Comparison of ENCODE assay signal across 20 cellular contexts in the genomic region with DNA sequence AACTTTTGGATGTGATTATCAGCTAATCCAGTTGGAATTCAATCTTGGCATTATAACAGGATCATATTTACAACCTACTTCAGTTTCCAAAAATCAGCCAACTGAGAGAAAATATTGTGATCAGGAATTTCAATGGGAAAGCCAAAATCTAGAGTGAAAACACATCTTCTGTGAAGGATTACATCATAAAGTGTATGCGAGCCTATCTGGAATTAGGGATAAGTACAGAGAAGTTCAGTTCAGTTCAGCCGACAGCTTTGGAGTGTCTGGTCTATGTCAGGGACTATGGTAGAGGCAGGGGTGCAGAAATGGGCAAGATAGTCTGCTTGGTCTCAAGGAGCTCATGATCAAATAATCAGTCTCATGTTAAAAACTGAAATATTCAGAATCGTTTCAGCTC. TPM values are rescaled to one million over a fixed set of nuclear protein-coding genes. Genes with fewer than 3 reads are reported as not detected.
DNase-seq lines count a peak whose midpoint lies in the region; ATAC-seq, FAIRE-seq and TF ChIP-seq lines count a peak whose summit lies in the region.
"Had no signal": no experiment of that assay in that cellular context is flagged by ENCODE, and none has a peak within 500 bp of the region (broad histone marks: within the 10 kb centered on the region; RNA-seq: fewer than 3 reads in every experiment).

No MANE protein-coding gene starts in this region.

- 73 to 79% methylated on average over 3 of the region's 3 CpGs for WGBS in sigmoid colon, 2 donors

- H3K4me3 Mint-ChIP-seq in astrocyte (ENCODE audit: unreplicated experiment), result no peak overlapping the region
- H3K4me3 Mint-ChIP-seq in CD4-positive, alpha-beta memory T cell, result no peak overlapping the region
- H3K4me3 Mint-ChIP-seq: activated naive CD4-positive, alpha-beta T cell treated with anti-CD3 and anti-CD28 coated beads for 36 hours; H9; IgD-negative memory B cell had no signal

- TF ChIP-seq CTCF in astrocyte (IDR thresholded peaks at IDR 0.05; ENCODE audit: insufficient read depth, low read depth, low read length) (no peak), sigmoid colon (IDR thresholded peaks at IDR 0.05) (no peak)

- H3K4me3 ChIP-seq in astrocyte (ENCODE audit: insufficient read depth, low read depth, low read length) (no peak overlapping the region), sigmoid colon (no peak overlapping the region)
- H3K4me3 ChIP-seq in CD4-positive, alpha-beta memory T cell (ENCODE audit: low read length in 2 of 2), result no peak overlapping the region
- H3K4me3 ChIP-seq: tibial nerve had no signal

- no peaks in the 10 kb centered on the region for H3K79me2 ChIP-seq in astrocyte (ENCODE audit: insufficient read depth, low read length)

- H2AFZ ChIP-seq in astrocyte (ENCODE audit: low read depth, low read length), result no peak overlapping the region

- DNase-seq in GM04503 (ENCODE audit: low read depth), result peak; percentile 71
- DNase-seq in astrocyte (ENCODE audit: low read depth), result no peak
- DNase-seq in left cardiac atrium, result no peak
- DNase-seq in sigmoid colon, result no peak
- no peak for DNase-seq in CD4-positive, alpha-beta memory T cell
- no peak for DNase-seq in hepatic stellate cell (ENCODE audit: low spot score)
- no peak for DNase-seq in NCI-H526 (lab: John Stamatoyannopoulos, UW)
- DNase-seq: activated CD4-positive, alpha-beta T cell treated with anti-CD3 and anti-CD28 coated beads for 4 hours; activated naive CD4-positive, alpha-beta T cell treated with anti-CD3 and anti-CD28 coated beads for 36 hours; H9; NCI-H1092 treated with DMSO at 0.1 percent for 48 hours; NCI-H2171 treated with DMSO at 0.1 percent for 48 hours; NK-92 treated with Interleukin-12 subunit alpha and Interleukin-12 subunit beta, amount 100 ng/mL, for 24 hours; SHP77; stimulated activated CD4-positive, alpha-beta T cell treated with anti-CD3 and anti-CD28 coated beads, Interleukin-2, amount 100 ng/mL, for 24 hours; T1000 had no signal

- ATAC-seq in left cardiac atrium, result peak; percentile 66 to 67
- no peak for ATAC-seq in HG03571 (IDR thresholded peaks at IDR 0.05; ENCODE audit: unreplicated experiment)

- no peak overlapping the region for H3K27ac ChIP-seq in astrocyte (ENCODE audit: low read depth, low read length)
- H3K27ac ChIP-seq in sigmoid colon, result peak overlapping the region; percentile 66 to 84 (median 80)
- H3K27ac ChIP-seq in CD4-positive, alpha-beta memory T cell (ENCODE audit: low read depth, low read length), result no peak overlapping the region

- H3K9ac ChIP-seq in astrocyte (ENCODE audit: low read length), result no peak overlapping the region

- no peak overlapping the region for H3K4me2 ChIP-seq in astrocyte (ENCODE audit: low read length)

- H3K36me3 Mint-ChIP-seq in astrocyte (ENCODE audit: low read depth, unreplicated experiment), result no peaks in the 10 kb centered on the region
- no peaks in the 10 kb centered on the region for H3K36me3 Mint-ChIP-seq in CD4-positive, alpha-beta memory T cell
- H3K36me3 Mint-ChIP-seq: IgD-negative memory B cell had no signal

- peaks cover 2% of the 10 kb centered on the region for H3K9me3 Mint-ChIP-seq in astrocyte (ENCODE audit: unreplicated experiment)
- H3K9me3 Mint-ChIP-seq in CD4-positive, alpha-beta memory T cell, result no peaks in the 10 kb centered on the region
- H3K9me3 Mint-ChIP-seq: activated naive CD4-positive, alpha-beta T cell treated with anti-CD3 and anti-CD28 coated beads for 36 hours had no signal

- TF ChIP-seq POLR2A in sigmoid colon (IDR thresholded peaks at IDR 0.05), result no peak

- H3K4me1 ChIP-seq in astrocyte (ENCODE audit: insufficient read depth, low read length) (peaks cover 3% of the 10 kb centered on the region), sigmoid colon (peaks cover 0 to 69% (median 63%) of the 10 kb centered on the region in 4 donors)
- H3K4me1 ChIP-seq in CD4-positive, alpha-beta memory T cell (ENCODE audit: insufficient read depth, low read length), result no peaks in the 10 kb centered on the region

- H3K36me3 ChIP-seq in astrocyte (ENCODE audit: insufficient read depth, low read length), result no peaks in the 10 kb centered on the region
- H3K36me3 ChIP-seq in sigmoid colon, result no peaks in the 10 kb centered on the region
- H3K36me3 ChIP-seq in CD4-positive, alpha-beta memory T cell (ENCODE audit: insufficient read depth, low read length), result no peaks in the 10 kb centered on the region
- H3K36me3 ChIP-seq: tibial nerve had no signal

- peak in 3 of 4 donors; percentile 81 to 87 (median 83) for TF ChIP-seq EP300 in sigmoid colon (IDR thresholded peaks at IDR 0.05)

- CTCF ChIA-PET in CD4-positive, alpha-beta memory T cell (lab: Charles Lee; ENCODE audit: partially characterized antibody), result interaction anchor here (1.1 to 1.3 kb wide), 3 partner anchors 9 to 11 kb away, joined by 3 to 6 read pairs (median 3); no protein-coding TSS in a partner anchor

- H3K9me3 ChIP-seq in astrocyte (ENCODE audit: insufficient read depth, low read depth, low read length) (no peaks in the 10 kb centered on the region), sigmoid colon (no peaks in the 10 kb centered on the region)
- no peaks in the 10 kb centered on the region for H3K9me3 ChIP-seq in CD4-positive, alpha-beta memory T cell (ENCODE audit: control insufficient read depth in 1 of 2, low read length in 2 of 2)
- H3K9me3 ChIP-seq: tibial nerve had no signal

- H3K4me1 Mint-ChIP-seq in astrocyte (ENCODE audit: low read depth, unreplicated experiment), result peaks cover under 1% of the 10 kb centered on the region
- H3K4me1 Mint-ChIP-seq in CD4-positive, alpha-beta memory T cell, result no peaks in the 10 kb centered on the region
- H3K4me1 Mint-ChIP-seq: H9, IgD-negative memory B cell had no signal

- H3K27me3 Mint-ChIP-seq in astrocyte (ENCODE audit: low read depth, unreplicated experiment), result peaks cover 2% of the 10 kb centered on the region
- H3K27me3 Mint-ChIP-seq in CD4-positive, alpha-beta memory T cell, result peaks cover 9 to 10% of the 10 kb centered on the region in 2 donors
- H3K27me3 Mint-ChIP-seq: progenitor cell of endocrine pancreas had no signal

- intact Hi-C loops in left cardiac atrium (cut with DNase I) (no loop called here), sigmoid colon (cut with DNase I) (no loop called here)
- intact Hi-C loops in CD4-positive, alpha-beta memory T cell (cut with micrococcal nuclease), result no loop called here

- no peak overlapping the region for H3K27ac Mint-ChIP-seq in astrocyte (ENCODE audit: unreplicated experiment)
- no peak overlapping the region for H3K27ac Mint-ChIP-seq in CD4-positive, alpha-beta memory T cell
- H3K27ac Mint-ChIP-seq: activated naive CD4-positive, alpha-beta T cell treated with anti-CD3 and anti-CD28 coated beads for 36 hours; IgD-negative memory B cell; progenitor cell of endocrine pancreas had no signal

- POLR2A ChIA-PET in CD4-positive, alpha-beta memory T cell (lab: Charles Lee; ENCODE audit: partially characterized antibody), result no interaction called here

- H4K20me1 ChIP-seq in astrocyte (ENCODE audit: insufficient read depth, low read length), result no peaks in the 10 kb centered on the region

- FAIRE-seq in astrocyte (lab: Jason Lieb, UNC), result peak; percentile 85

- H3K27me3 ChIP-seq in astrocyte (ENCODE audit: insufficient read depth, low read length) (no peaks in the 10 kb centered on the region), sigmoid colon (no peaks in the 10 kb centered on the region)
- H3K27me3 ChIP-seq in CD4-positive, alpha-beta memory T cell (ENCODE audit: insufficient read depth, low read length), result no peaks in the 10 kb centered on the region
- H3K27me3 ChIP-seq: tibial nerve had no signal

RNA-seq across cellular contexts. Expression of gene PRIM2, which starts 12.3 kb away (rescaled TPM):
- total RNA-seq in astrocyte, result 11.9 TPM in 2 replicates
- 1 to 10 TPM; 4.2 to 4.4 TPM for total RNA-seq in left cardiac atrium
- total RNA-seq in sigmoid colon, result 10 to 100 TPM; 10.7 to 14.7 (median 12.4) TPM
- polyA plus RNA-seq in sigmoid colon, result 1 to 10 TPM; 3.6 to 8.8 (median 6.2) TPM
- total RNA-seq in CD4-positive, alpha-beta memory T cell, result 10 to 100 TPM; 12.0 to 12.8 TPM
- 1 to 10 TPM; 8.3 to 8.8 TPM for polyA plus RNA-seq in CD4-positive, alpha-beta memory T cell

Comparison
In these comparisons a context has a peak if more than half of its experiments do, and no peak if none do; other contexts are left out.
1. H3K27ac ChIP-seq: peak in sigmoid colon (4 of 4); none in astrocyte (single experiment) and CD4-positive, alpha-beta memory T cell (single experiment).